Comparison of ENCODE assay signal across 24 cellular contexts in genomic region chr13:74596691-74597090, GRCh38.
"Had no signal": no experiment of that assay in that cellular context is flagged by ENCODE, and none has a peak within 500 bp of the region (broad histone marks: within the 10 kb centered on the region; RNA-seq: fewer than 3 reads in every experiment).

No MANE protein-coding gene starts in this region.

- H3K4me2 ChIP-seq: KMS-11 had no signal

- H3K4me1 Mint-ChIP-seq: IgD-negative memory B cell had no signal

- ATAC-seq: K562 had no signal

- H3K4me3 ChIP-seq: K562, SJSA1, SK-N-MC had no signal

- H3K27ac ChIP-seq: HL-60, KMS-11, SJSA1, SK-N-MC had no signal

- DNase-seq: Kasumi-1, MM.1S, NCI-H1436 treated with DMSO at 0.1 percent for 48 hours, NCI-H1694, NCI-H187 treated with DMSO at 0.1 percent for 48 hours, NCI-H2029 treated with DMSO at 0.1 percent for 48 hours, NCI-H2171, NCI-H226, NCI-H446, NCI-H510A, NCI-H524 treated with DMSO at 0.1 percent for 48 hours, NCI-H69, NCI-H774, Right ventricle myocardium superior, RPMI8226, SIG-M5 had no signal

- H3K9me3 ChIP-seq: SJSA1 had no signal

- H3K36me3 ChIP-seq: SJSA1 had no signal

- H3K4me3 Mint-ChIP-seq: IgD-negative memory B cell had no signal

- H3K27me3 ChIP-seq: SJSA1 had no signal

- H3K9ac ChIP-seq: KMS-11 had no signal

- H3K4me1 ChIP-seq: SJSA1 had no signal

- FAIRE-seq: HTR-8/SVneo, K562, RCC 7860 had no signal

- H3K36me3 Mint-ChIP-seq: IgD-negative memory B cell had no signal

- H3K27ac Mint-ChIP-seq: IgD-negative memory B cell had no signal
